ENCODE assay signal across 8 cellular contexts in genomic region chr16:50024684-50025543, GRCh38. TPM values are rescaled to one million over a fixed set of nuclear protein-coding genes. Genes with fewer than 3 reads are reported as not detected.
DNase-seq lines count a peak whose midpoint lies in the region; ATAC-seq and TF ChIP-seq lines count a peak whose summit lies in the region.

TSS of gene CNEP1R1 (plus strand) at chr16:50025225. CDS start at chr16:50025316, 91 bp downstream.

- peak within 1 kb of the TSS; percentile 85 to 94 for H3K9ac ChIP-seq in colonic mucosa (ENCODE audit: low read depth in 2 of 2, low read length in 2 of 2)

- H3K9me3 ChIP-seq in colonic mucosa: no peaks in the 10 kb centered on the region

- H3K27me3 ChIP-seq in colonic mucosa (no peaks in the 10 kb centered on the region), layer of hippocampus (ENCODE audit: control insufficient read depth, insufficient read depth, low read length) (no peaks in the 10 kb centered on the region)

- H3K4me3 ChIP-seq in colonic mucosa: peak within 1 kb of the TSS; percentile 92

- H3K27ac ChIP-seq in colonic mucosa (peak within 1 kb of the TSS; percentile 81), layer of hippocampus (ENCODE audit: low read depth, low read length) (peak within 1 kb of the TSS; percentile 81)

- ATAC-seq in HG03460 (IDR thresholded peaks at IDR 0.05; ENCODE audit: unreplicated experiment): peak; percentile 99

- intact Hi-C loops in colonic mucosa (cut with DNase I): loop anchor here (2.0 to 10.0 kb wide), 6 partner anchors 37 to 337 kb away; partner anchors contain the start of gene TENT4B

- H3K4me1 ChIP-seq in colonic mucosa: peaks cover 7% of the 10 kb centered on the region

- peaks cover 7% of the 10 kb centered on the region for H3K36me3 ChIP-seq in colonic mucosa

- TF ChIP-seq CTCF in colonic mucosa (IDR thresholded peaks at IDR 0.05): peak; percentile 99

- DNase-seq in C1 segment of cervical spinal cord (lab: John Stamatoyannopoulos, UW): peak; percentile 73 to 95 (median 92)
- peak; percentile 88 for DNase-seq in GM19240 (ENCODE audit: insufficient read length, low spot score)
- DNase-seq in NCI-H524 treated with DMSO at 0.1 percent for 48 hours (lab: John Stamatoyannopoulos, UW): peak; percentile 92
- peak; percentile 89 to 90 for DNase-seq in activated CD4-positive, alpha-beta T cell treated with anti-CD3 and anti-CD28 coated beads for 4 hours
- DNase-seq in colonic mucosa: peak; percentile 96
- DNase-seq in stimulated activated CD4-positive, alpha-beta T cell treated with anti-CD3 and anti-CD28 coated beads, Interleukin-1b, Interleukin-23, amount 100 ng/mL, for 4 hours (ENCODE audit: low read depth in 2 of 2): peak; percentile 84 to 86

RNA-seq across cellular contexts. Expression of gene CNEP1R1, which starts in this region (rescaled TPM):
- total RNA-seq in colonic mucosa: 10 to 100 TPM; 13.4 to 22.4 TPM

Comparison
In these comparisons a context has a peak if more than half of its experiments do, and no peak if none do; other contexts are left out.
1. Peak in every context shown above with its lines: DNase-seq, ATAC-seq, H3K4me3 ChIP-seq and H3K27ac ChIP-seq.